1 cellular context compared by ENCODE assay signal in the genomic region with DNA sequence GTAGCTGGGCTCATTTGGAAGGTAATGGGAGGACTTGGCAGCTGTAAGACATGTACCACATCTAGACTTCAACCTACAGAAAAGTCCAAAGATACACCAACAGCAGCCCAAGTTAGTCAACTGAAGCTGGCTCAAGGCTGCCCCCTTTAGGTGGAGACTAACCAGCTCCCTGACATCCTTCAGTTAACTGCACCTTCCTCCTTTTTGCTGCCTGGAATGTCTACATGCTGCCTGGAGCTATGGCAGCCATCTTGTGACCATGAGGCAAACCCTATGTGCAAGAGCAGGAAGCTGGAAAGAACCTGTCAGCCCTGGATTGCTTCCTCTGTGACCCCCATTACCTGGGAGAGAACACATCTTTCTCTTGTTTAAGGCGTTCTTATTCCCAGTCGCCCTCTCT.
TF ChIP-seq lines count a peak whose summit lies in the region.

No MANE protein-coding gene starts in this region.

TF ChIP-seq in K562, 482 proteins besides CTCF, POLR2A, EP300 and RAD21 (continued from another document):
- TF ChIP-seq KDM1A (IDR thresholded peaks at IDR 0.05): peak in 1 of 2 experiments; percentile 26; a peak in 1 of 4 replicates
- no peak for TF ChIP-seq POLR2G (IDR thresholded peaks at IDR 0.05; ENCODE audit: low read depth, low read length)
- TF ChIP-seq, protein P1, sequence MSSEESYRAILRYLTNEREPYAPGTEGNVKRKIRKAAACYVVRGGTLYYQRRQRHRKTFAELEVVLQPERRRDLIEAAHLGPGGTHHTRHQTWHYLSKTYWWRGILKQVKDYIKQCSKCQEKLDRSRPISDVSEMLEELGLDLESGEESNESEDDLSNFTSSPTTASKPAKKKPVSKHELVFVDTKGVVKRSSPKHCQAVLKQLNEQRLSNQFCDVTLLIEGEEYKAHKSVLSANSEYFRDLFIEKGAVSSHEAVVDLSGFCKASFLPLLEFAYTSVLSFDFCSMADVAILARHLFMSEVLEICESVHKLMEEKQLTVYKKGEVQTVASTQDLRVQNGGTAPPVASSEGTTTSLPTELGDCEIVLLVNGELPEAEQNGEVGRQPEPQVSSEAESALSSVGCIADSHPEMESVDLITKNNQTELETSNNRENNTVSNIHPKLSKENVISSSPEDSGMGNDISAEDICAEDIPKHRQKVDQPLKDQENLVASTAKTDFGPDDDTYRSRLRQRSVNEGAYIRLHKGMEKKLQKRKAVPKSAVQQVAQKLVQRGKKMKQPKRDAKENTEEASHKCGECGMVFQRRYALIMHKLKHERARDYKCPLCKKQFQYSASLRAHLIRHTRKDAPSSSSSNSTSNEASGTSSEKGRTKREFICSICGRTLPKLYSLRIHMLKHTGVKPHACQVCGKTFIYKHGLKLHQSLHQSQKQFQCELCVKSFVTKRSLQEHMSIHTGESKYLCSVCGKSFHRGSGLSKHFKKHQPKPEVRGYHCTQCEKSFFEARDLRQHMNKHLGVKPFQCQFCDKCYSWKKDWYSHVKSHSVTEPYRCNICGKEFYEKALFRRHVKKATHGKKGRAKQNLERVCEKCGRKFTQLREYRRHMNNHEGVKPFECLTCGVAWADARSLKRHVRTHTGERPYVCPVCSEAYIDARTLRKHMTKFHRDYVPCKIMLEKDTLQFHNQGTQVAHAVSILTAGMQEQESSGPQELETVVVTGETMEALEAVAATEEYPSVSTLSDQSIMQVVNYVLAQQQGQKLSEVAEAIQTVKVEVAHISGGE (CRISPR knock-in tag; IDR thresholded peaks at IDR 0.05): no peak
- no peak for TF ChIP-seq PHF20 (IDR thresholded peaks at IDR 0.05; ENCODE audit: partially characterized antibody)
- TF ChIP-seq RBM25 (IDR thresholded peaks at IDR 0.05; ENCODE audit: low read depth, low read length, severe bottlenecking): peak; percentile 93
- TF ChIP-seq, protein P2, sequence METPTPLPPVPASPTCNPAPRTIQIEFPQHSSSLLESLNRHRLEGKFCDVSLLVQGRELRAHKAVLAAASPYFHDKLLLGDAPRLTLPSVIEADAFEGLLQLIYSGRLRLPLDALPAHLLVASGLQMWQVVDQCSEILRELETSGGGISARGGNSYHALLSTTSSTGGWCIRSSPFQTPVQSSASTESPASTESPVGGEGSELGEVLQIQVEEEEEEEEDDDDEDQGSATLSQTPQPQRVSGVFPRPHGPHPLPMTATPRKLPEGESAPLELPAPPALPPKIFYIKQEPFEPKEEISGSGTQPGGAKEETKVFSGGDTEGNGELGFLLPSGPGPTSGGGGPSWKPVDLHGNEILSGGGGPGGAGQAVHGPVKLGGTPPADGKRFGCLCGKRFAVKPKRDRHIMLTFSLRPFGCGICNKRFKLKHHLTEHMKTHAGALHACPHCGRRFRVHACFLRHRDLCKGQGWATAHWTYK (CRISPR knock-in tag; IDR thresholded peaks at IDR 0.05): no peak
- TF ChIP-seq RCOR1 (IDR thresholded peaks at IDR 0.05; ENCODE audit: borderline replicate concordance in 1 of 2, low read depth in 2 of 2, low read length in 2 of 2): peak in 1 of 2 experiments; percentile 24; a peak in 1 of 4 replicates
- TF ChIP-seq, protein P3, sequence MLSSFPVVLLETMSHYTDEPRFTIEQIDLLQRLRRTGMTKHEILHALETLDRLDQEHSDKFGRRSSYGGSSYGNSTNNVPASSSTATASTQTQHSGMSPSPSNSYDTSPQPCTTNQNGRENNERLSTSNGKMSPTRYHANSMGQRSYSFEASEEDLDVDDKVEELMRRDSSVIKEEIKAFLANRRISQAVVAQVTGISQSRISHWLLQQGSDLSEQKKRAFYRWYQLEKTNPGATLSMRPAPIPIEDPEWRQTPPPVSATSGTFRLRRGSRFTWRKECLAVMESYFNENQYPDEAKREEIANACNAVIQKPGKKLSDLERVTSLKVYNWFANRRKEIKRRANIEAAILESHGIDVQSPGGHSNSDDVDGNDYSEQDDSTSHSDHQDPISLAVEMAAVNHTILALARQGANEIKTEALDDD (IDR thresholded peaks at IDR 0.05): peak; percentile 21; the same call in 1 of the 2 replicates
- TF ChIP-seq CBX1 (IDR thresholded peaks at IDR 0.05; ENCODE audit: low read depth): peak; percentile 57; the same call in 1 of the 2 replicates
- TF ChIP-seq ZNF12 (CRISPR knock-in tag; IDR thresholded peaks at IDR 0.05): no peak; the same call in 1 of the 2 replicates
